ENCODE assay signal across 9 cellular contexts in genomic region chr7:105487559-105488218, GRCh38. TPM values are rescaled to one million over a fixed set of nuclear protein-coding genes. Genes with fewer than 3 reads are reported as not detected.
DNase-seq lines count a peak whose midpoint lies in the region; ATAC-seq, FAIRE-seq and TF ChIP-seq lines count a peak whose summit lies in the region.
"Had no signal": no experiment of that assay in that cellular context is flagged by ENCODE, and none has a peak within 500 bp of the region (broad histone marks: within the 10 kb centered on the region; RNA-seq: fewer than 3 reads in every experiment).

No MANE protein-coding gene starts in this region.

- peak; percentile 19 to 51 (median 44) for TF ChIP-seq CTCF in adrenal gland (IDR thresholded peaks at IDR 0.05)

- no peak overlapping the region for H3K4me3 ChIP-seq in adrenal gland

- ATAC-seq in left ventricle myocardium superior (peak; percentile 63), HG03097 (IDR thresholded peaks at IDR 0.05; ENCODE audit: low FRiP score, unreplicated experiment) (no peak), GM21390 (IDR thresholded peaks at IDR 0.05; ENCODE audit: unreplicated experiment) (no peak)
- no peak for ATAC-seq in stimulated activated memory B cell treated with anti-CD40 and anti-IgM and Interleukin-4, amounts not matched to agents 10 μg/mL and 1 μg/mL and 100 μg/mL, for 72 hours

- DNase-seq in CD1c-positive myeloid dendritic cell (ENCODE audit: extremely low spot score) (peak; percentile 2), HS-5 (ENCODE audit: low read depth) (peak; percentile 41), adrenal gland (peak in 1 of 7 donors; percentile 5), left ventricle myocardium superior (no peak), GM12891 (ENCODE audit: insufficient read length, low spot score) (no peak)

- H3K27ac ChIP-seq in adrenal gland, result no peak overlapping the region

- no peaks in the 10 kb centered on the region for H3K36me3 ChIP-seq in adrenal gland (replicated peaks in 1 of 2)

- H3K9me3 ChIP-seq in adrenal gland (replicated peaks in 1 of 3), result no peaks in the 10 kb centered on the region

- H3K27ac Mint-ChIP-seq in stimulated activated memory B cell treated with anti-CD40 and anti-IgM and Interleukin-4, amounts not matched to agents 10 μg/mL and 1 μg/mL and 100 μg/mL, for 72 hours, result peak overlapping the region; percentile 53

- H3K36me3 Mint-ChIP-seq in stimulated activated memory B cell treated with anti-CD40 and anti-IgM and Interleukin-4, amounts not matched to agents 10 μg/mL and 1 μg/mL and 100 μg/mL, for 72 hours, result peaks cover 32% of the 10 kb centered on the region

- no peaks in the 10 kb centered on the region for H3K4me1 ChIP-seq in adrenal gland (replicated peaks in 1 of 2)

- H3K27me3 Mint-ChIP-seq in stimulated activated memory B cell treated with anti-CD40 and anti-IgM and Interleukin-4, amounts not matched to agents 10 μg/mL and 1 μg/mL and 100 μg/mL, for 72 hours, result no peaks in the 10 kb centered on the region

- no peaks in the 10 kb centered on the region for H3K9me3 Mint-ChIP-seq in stimulated activated memory B cell treated with anti-CD40 and anti-IgM and Interleukin-4, amounts not matched to agents 10 μg/mL and 1 μg/mL and 100 μg/mL, for 72 hours

- TF ChIP-seq POLR2A in adrenal gland (IDR thresholded peaks at IDR 0.05) (no peak), GM12891 (IDR thresholded peaks at IDR 0.05; ENCODE audit: low read depth, low read length) (no peak)

- WGBS in adrenal gland, 4 donors, result 56 to 70% (median 62%) methylated on average over 4 of the region's 4 CpGs

- no peaks in the 10 kb centered on the region for H3K4me1 Mint-ChIP-seq in stimulated activated memory B cell treated with anti-CD40 and anti-IgM and Interleukin-4, amounts not matched to agents 10 μg/mL and 1 μg/mL and 100 μg/mL, for 72 hours

- H3K27me3 ChIP-seq in adrenal gland, result no peaks in the 10 kb centered on the region

- intact Hi-C loops in adrenal gland (cut with DNase I), result loop anchor here in 1 of 2 donors (10.0 kb wide), 1 partner anchor 83 kb away; no protein-coding TSS in a partner anchor
- intact Hi-C loops in left ventricle myocardium superior (cut with micrococcal nuclease), result no loop called here

- H3K4me3 Mint-ChIP-seq in stimulated activated memory B cell treated with anti-CD40 and anti-IgM and Interleukin-4, amounts not matched to agents 10 μg/mL and 1 μg/mL and 100 μg/mL, for 72 hours, result no peak overlapping the region

- FAIRE-seq in GM12891 (lab: Jason Lieb, UNC), result no peak
- FAIRE-seq: islet of Langerhans had no signal

TF ChIP-seq in GM12891, 5 proteins besides CTCF, POLR2A, EP300 and RAD21:
- TF ChIP-seq PAX5 (IDR thresholded peaks at IDR 0.05; ENCODE audit: insufficient read depth, low read length, severe bottlenecking) (no peak), SPI1 (IDR thresholded peaks at IDR 0.05; ENCODE audit: low read depth, low read length) (no peak), POU2F2 (IDR thresholded peaks at IDR 0.05; ENCODE audit: low read depth, low read length) (no peak), TAF1 (IDR thresholded peaks at IDR 0.05; ENCODE audit: low read depth, low read length) (no peak), POLR2AphosphoS5 (IDR thresholded peaks at IDR 0.05; ENCODE audit: low read depth, low read length) (no peak)

RNA-seq across cellular contexts. Expression of gene PUS7, which starts 34.4 kb away (rescaled TPM):
- 10 to 100 TPM in 1 of 8 donors, 1 to 10 TPM in 7; 3.0 to 11.0 (median 6.0) TPM for total RNA-seq in adrenal gland
- polyA plus RNA-seq in adrenal gland, result 10 to 100 TPM in 1 of 3 donors, 1 to 10 TPM in 2; 2.6 to 14.4 (median 3.5) TPM
- total RNA-seq in left ventricle myocardium superior, result 3.7 TPM
- polyA plus RNA-seq in GM12891 (2012; ENCODE audit: low read depth, missing spikeins), result 6.5 TPM

RNA-seq across cellular contexts. Expression of gene RINT1, which starts 44.3 kb away (rescaled TPM):
- 10 to 100 TPM in 7 of 8 donors, 1 to 10 TPM in 1; 9.8 to 20.2 (median 14.1) TPM for total RNA-seq in adrenal gland
- polyA plus RNA-seq in adrenal gland, result 10 to 100 TPM; 16.6 to 25.8 (median 20.1) TPM
- total RNA-seq in left ventricle myocardium superior, result 14.5 TPM
- polyA plus RNA-seq in GM12891 (2012; ENCODE audit: low read depth, missing spikeins), result 8.6 TPM

Comparison
In these comparisons a context has a peak if more than half of its experiments do, and no peak if none do; other contexts are left out.
1. DNase-seq: peak in CD1c-positive myeloid dendritic cell (single experiment) and HS-5 (single experiment); none in left ventricle myocardium superior (single experiment) and GM12891 (single experiment).